In genomic region chr3:196969001-196969659, GRCh38 we compare ENCODE assay signal across 8 cellular contexts. TPM values are rescaled to one million over a fixed set of nuclear protein-coding genes. Genes with fewer than 3 reads are reported as not detected.
DNase-seq lines count a peak whose midpoint lies in the region; ATAC-seq, FAIRE-seq and TF ChIP-seq lines count a peak whose summit lies in the region.

No MANE protein-coding gene starts in this region.

- TF ChIP-seq CTCF in bronchial epithelial cell (IDR thresholded peaks at IDR 0.05; ENCODE audit: insufficient read depth, low read length, severe bottlenecking) (no peak), lower leg skin (IDR thresholded peaks at IDR 0.05) (no peak)

- H3K27me3 ChIP-seq in bronchial epithelial cell (ENCODE audit: control insufficient read depth, insufficient read depth, low read length) = no peaks in the 10 kb centered on the region

- TF ChIP-seq POLR2A in lower leg skin (IDR thresholded peaks at IDR 0.05) = no peak

- peaks cover 2% of the 10 kb centered on the region for H3K36me3 Mint-ChIP-seq in T-helper 1 cell treated with Interleukin-12 subunit alpha and Interleukin-12 subunit beta and Interleukin-4 antibody, amounts not matched to agents 30 μg/mL and 1 μg/mL, for 36 hours (ENCODE audit: low read depth)
- H3K36me3 Mint-ChIP-seq in stimulated activated naive B cell treated with anti-CD40 and anti-IgM and Interleukin-4, amounts not matched to agents 10 μg/mL and 1 μg/mL and 100 μg/mL, for 72 hours = peaks cover 33 to 35% of the 10 kb centered on the region in 2 donors

- DNase-seq in COR-L47 (lab: John Stamatoyannopoulos, UW) = peak; percentile 24
- no peak for DNase-seq in bronchial epithelial cell (ENCODE audit: low read depth)
- DNase-seq in lower leg skin (ENCODE audit: low spot score in 2 of 2) = peak in 1 of 2 donors; percentile 84
- DNase-seq in stimulated activated naive B cell treated with anti-CD40 and anti-IgM and Interleukin-4, amounts not matched to agents 10 μg/mL and 1 μg/mL and 100 μg/mL, for 72 hours = peak; percentile 53
- no peak for DNase-seq in SHP77 treated with DMSO at 0.1 percent for 48 hours (lab: John Stamatoyannopoulos, UW)

- peaks cover 12% of the 10 kb centered on the region for H3K27me3 Mint-ChIP-seq in T-helper 1 cell treated with Interleukin-12 subunit alpha and Interleukin-12 subunit beta and Interleukin-4 antibody, amounts not matched to agents 30 μg/mL and 1 μg/mL, for 36 hours (ENCODE audit: low read depth)
- peaks cover 7 to 10% of the 10 kb centered on the region in 2 donors for H3K27me3 Mint-ChIP-seq in stimulated activated naive B cell treated with anti-CD40 and anti-IgM and Interleukin-4, amounts not matched to agents 10 μg/mL and 1 μg/mL and 100 μg/mL, for 72 hours

- FAIRE-seq in bronchial epithelial cell (lab: Jason Lieb, UNC) = no peak

- peaks cover 14% of the 10 kb centered on the region for H3K4me1 Mint-ChIP-seq in T-helper 1 cell treated with Interleukin-12 subunit alpha and Interleukin-12 subunit beta and Interleukin-4 antibody, amounts not matched to agents 30 μg/mL and 1 μg/mL, for 36 hours (ENCODE audit: low read depth)
- H3K4me1 Mint-ChIP-seq in stimulated activated naive B cell treated with anti-CD40 and anti-IgM and Interleukin-4, amounts not matched to agents 10 μg/mL and 1 μg/mL and 100 μg/mL, for 72 hours = peaks cover 28 to 37% of the 10 kb centered on the region in 2 donors

- no peaks in the 10 kb centered on the region for H3K9me3 Mint-ChIP-seq in T-helper 1 cell treated with Interleukin-12 subunit alpha and Interleukin-12 subunit beta and Interleukin-4 antibody, amounts not matched to agents 30 μg/mL and 1 μg/mL, for 36 hours
- peaks cover 10 to 21% of the 10 kb centered on the region in 2 donors for H3K9me3 Mint-ChIP-seq in stimulated activated naive B cell treated with anti-CD40 and anti-IgM and Interleukin-4, amounts not matched to agents 10 μg/mL and 1 μg/mL and 100 μg/mL, for 72 hours

- peak overlapping the region; percentile 68 for H3K27ac Mint-ChIP-seq in T-helper 1 cell treated with Interleukin-12 subunit alpha and Interleukin-12 subunit beta and Interleukin-4 antibody, amounts not matched to agents 30 μg/mL and 1 μg/mL, for 36 hours
- peak overlapping the region; percentile 93 for H3K27ac Mint-ChIP-seq in stimulated activated naive B cell treated with anti-CD40 and anti-IgM and Interleukin-4, amounts not matched to agents 10 μg/mL and 1 μg/mL and 100 μg/mL, for 72 hours

- ATAC-seq in GM19438 (IDR thresholded peaks at IDR 0.05; ENCODE audit: low read depth, unreplicated experiment) (peak; percentile 41), HG03521 (IDR thresholded peaks at IDR 0.05; ENCODE audit: unreplicated experiment) (peak; percentile 33)
- peak; percentile 57 to 61 for ATAC-seq in stimulated activated naive B cell treated with anti-CD40 and anti-IgM and Interleukin-4, amounts not matched to agents 10 μg/mL and 1 μg/mL and 100 μg/mL, for 72 hours (replicated peaks)

- intact Hi-C loops in lower leg skin (cut with DNase I; ENCODE audit: low total_unique reads) = loop anchor here (10.0 kb wide), 1 partner anchor 134 kb away; no protein-coding TSS in a partner anchor

- WGBS in lower leg skin, 2 donors = 1 to 3% methylated on average over 13 to 30 of the region's 90 CpGs

- peak overlapping the region; percentile 82 for H3K4me3 Mint-ChIP-seq in T-helper 1 cell treated with Interleukin-12 subunit alpha and Interleukin-12 subunit beta and Interleukin-4 antibody, amounts not matched to agents 30 μg/mL and 1 μg/mL, for 36 hours
- H3K4me3 Mint-ChIP-seq in stimulated activated naive B cell treated with anti-CD40 and anti-IgM and Interleukin-4, amounts not matched to agents 10 μg/mL and 1 μg/mL and 100 μg/mL, for 72 hours = peak overlapping the region; percentile 89 to 90

- no peaks in the 10 kb centered on the region for H3K36me3 ChIP-seq in bronchial epithelial cell (ENCODE audit: control insufficient read depth, insufficient read depth, low read length)

- H3K4me3 ChIP-seq in bronchial epithelial cell (ENCODE audit: low read depth, low read length) (peak overlapping the region; percentile 64), lower leg skin (ENCODE audit: low read depth, poor library complexity, severe bottlenecking) (peak overlapping the region; percentile 78)

RNA-seq across cellular contexts. Expression of gene PIGZ, which starts 0.5 kb away (rescaled TPM):
- 1.6 and 1.7 TPM in 2 replicates for total RNA-seq in bronchial epithelial cell
- 1 to 10 TPM; 2.3 to 8.0 (median 4.4) TPM for total RNA-seq in lower leg skin

RNA-seq across cellular contexts. Expression of gene NCBP2, which starts 26.8 kb away (rescaled TPM):
- 78.7 and 94.0 TPM in 2 replicates for total RNA-seq in bronchial epithelial cell
- total RNA-seq in lower leg skin = 10 to 100 TPM; 18.8 to 32.9 (median 27.0) TPM

Comparison
In these comparisons a context has a peak if more than half of its experiments do, and no peak if none do; other contexts are left out.
1. DNase-seq: peak in COR-L47 (single experiment) and stimulated activated naive B cell treated with anti-CD40 and anti-IgM and Interleukin-4, amounts not matched to agents 10 μg/mL and 1 μg/mL and 100 μg/mL, for 72 hours (single experiment); none in bronchial epithelial cell (single experiment) and SHP77 treated with DMSO at 0.1 percent for 48 hours (single experiment).
2. Peak in every context shown above with its lines, with median percentiles within 50 percentile points of each other: ATAC-seq.